ENCODE assay signal across 13 cellular contexts in the genomic region with DNA sequence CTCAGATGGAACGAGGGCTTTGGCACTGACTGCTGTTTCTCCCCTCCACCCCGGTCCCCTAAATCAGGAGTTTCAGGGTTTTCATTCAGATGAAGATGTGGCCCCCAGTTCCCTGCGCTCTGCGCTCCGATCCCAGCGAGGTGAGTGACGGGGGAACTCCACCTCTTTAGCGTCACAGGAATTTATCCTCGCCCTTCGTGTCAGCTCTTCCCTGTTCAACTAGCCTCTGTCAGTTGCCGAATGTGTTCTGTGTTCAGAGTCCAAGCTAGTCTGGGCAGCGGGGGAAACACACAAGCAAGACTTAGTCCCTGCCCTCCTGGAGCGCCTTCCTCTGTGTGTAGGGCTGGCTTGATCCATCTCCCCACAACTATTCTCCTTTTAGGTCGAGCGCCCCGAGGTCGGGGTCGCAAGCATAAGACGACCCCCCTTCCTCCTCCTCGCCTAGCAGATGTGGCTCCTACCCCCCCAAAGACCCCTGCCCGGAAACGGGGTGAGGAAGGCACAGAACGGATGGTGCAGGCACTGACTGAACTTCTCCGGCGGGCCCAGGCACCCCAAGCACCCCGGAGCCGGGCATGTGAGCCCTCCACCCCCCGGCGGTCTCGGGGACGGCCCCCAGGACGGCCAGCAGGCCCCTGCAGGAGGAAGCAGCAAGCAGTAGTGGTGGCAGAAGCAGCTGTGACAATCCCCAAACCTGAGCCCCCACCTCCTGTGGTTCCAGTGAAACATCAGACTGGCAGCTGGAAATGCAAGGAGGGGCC. TPM values are rescaled to one million over a fixed set of nuclear protein-coding genes. Genes with fewer than 3 reads are reported as not detected.
DNase-seq lines count a peak whose midpoint lies in the region; ATAC-seq, FAIRE-seq and TF ChIP-seq lines count a peak whose summit lies in the region.
"Had no signal": no experiment of that assay in that cellular context is flagged by ENCODE, and none has a peak within 500 bp of the region (broad histone marks: within the 10 kb centered on the region; RNA-seq: fewer than 3 reads in every experiment).

No MANE protein-coding gene starts in this region.

- no peak for TF ChIP-seq POLR2A in K562 (conservative IDR thresholded peaks at IDR 0.05)

- no peak overlapping the region for H3K27ac ChIP-seq in ACC112 (ENCODE audit: low read depth, low read length)
- H3K27ac ChIP-seq in HEK293 (ENCODE audit: extremely low read depth, low read depth, low read length) = peak overlapping the region; percentile 93
- peak overlapping the region; percentile 44; the same call in 1 of the 3 replicates for H3K27ac ChIP-seq in K562 (ENCODE audit: extremely low read depth, low read depth, low read length)
- H3K27ac ChIP-seq in mesenchymal stem cell (ENCODE audit: low read length, poor library complexity, severe bottlenecking) = no peak overlapping the region
- H3K27ac ChIP-seq in caudate nucleus (ENCODE audit: low read depth, low read length) = no peak overlapping the region

- in situ Hi-C loops in K562 (cut with MboI) = no loop called here

- no peak overlapping the region for H3K18ac ChIP-seq in mesenchymal stem cell (ENCODE audit: low read depth in 1 of 2, low read length in 2 of 2)

- peaks cover 24% of the 10 kb centered on the region for H3K79me2 ChIP-seq in ACC112 (ENCODE audit: control insufficient read depth, insufficient read depth, low read length, unreplicated experiment)
- peaks cover 33% of the 10 kb centered on the region for H3K79me2 ChIP-seq in K562 (ENCODE audit: control insufficient read depth, insufficient read depth, low read length)

- H3K4me3 ChIP-seq in ACC112 (ENCODE audit: low read depth, low read length) (peak overlapping the region; percentile 88), HEK293 (ENCODE audit: low read depth, low read length) (no peak overlapping the region), K562 (peak overlapping the region; percentile 96), mesenchymal stem cell (ENCODE audit: insufficient read depth in 1 of 2, low read depth in 1 of 2, low read length in 2 of 2) (peak overlapping the region; percentile 4 to 95)

- H4K8ac ChIP-seq in mesenchymal stem cell (ENCODE audit: low read length) = no peak overlapping the region

- no peak overlapping the region for H4K91ac ChIP-seq in mesenchymal stem cell (ENCODE audit: low read length)

- H3K14ac ChIP-seq in mesenchymal stem cell (ENCODE audit: low read length in 2 of 2) = no peak overlapping the region

- peak overlapping the region; percentile 83 for H2BK15ac ChIP-seq in mesenchymal stem cell (ENCODE audit: low read depth, poor library complexity, severe bottlenecking)

- H2AFZ ChIP-seq in ACC112 (ENCODE audit: low read length, unreplicated experiment) (no peak overlapping the region), K562 (ENCODE audit: low read depth, low read length) (no peak overlapping the region), mesenchymal stem cell (ENCODE audit: low read depth, low read length) (no peak overlapping the region)

- ATAC-seq in K562 (no peak), HG02678 (IDR thresholded peaks at IDR 0.05; ENCODE audit: unreplicated experiment) (no peak)
- ATAC-seq: pancreas had no signal

- peaks cover 4% of the 10 kb centered on the region for H3K4me1 ChIP-seq in ACC112 (ENCODE audit: control insufficient read depth, insufficient read depth, low read length, unreplicated experiment)
- peaks cover 23% of the 10 kb centered on the region for H3K4me1 ChIP-seq in HEK293 (ENCODE audit: control insufficient read depth, insufficient read depth, low read length)
- H3K4me1 ChIP-seq in K562 (replicated peaks in 1 of 2; ENCODE audit: control insufficient read depth in 2 of 2, insufficient read depth in 2 of 2, low read length in 2 of 2) = peaks cover 14 to 57% of the 10 kb centered on the region in 2 experiments
- H3K4me1 ChIP-seq in mesenchymal stem cell (ENCODE audit: control insufficient read depth, insufficient read depth, low read depth, low read length) = peaks cover 23% of the 10 kb centered on the region

- H3K36me3 ChIP-seq in ACC112 (ENCODE audit: insufficient read depth, low read length) = no peaks in the 10 kb centered on the region; the same call in 1 of the 2 replicates
- peaks cover 51 to 53% of the 10 kb centered on the region in 2 experiments for H3K36me3 ChIP-seq in HEK293 (ENCODE audit: control insufficient read depth in 2 of 2, insufficient read depth in 1 of 2, low read length in 2 of 2)
- H3K36me3 ChIP-seq in K562 (ENCODE audit: control insufficient read depth, insufficient read depth, low read length) = peaks cover 51% of the 10 kb centered on the region; the same call in 2 of the 3 replicates
- H3K36me3 ChIP-seq in mesenchymal stem cell (ENCODE audit: control insufficient read depth in 1 of 2, insufficient read depth in 2 of 2, low read depth in 1 of 2, low read length in 2 of 2) = peaks cover 40 to 51% of the 10 kb centered on the region in 2 experiments
- H3K36me3 ChIP-seq: uterus had no signal

- 0 out of 2 replicates have a peak, but pooled peaks cover 11% of the 10 kb centered on the region for H4K20me1 ChIP-seq in K562 (replicated peaks; ENCODE audit: control insufficient read depth, insufficient read depth, low read length)

- no peaks in the 10 kb centered on the region for H3K9me1 ChIP-seq in K562 (ENCODE audit: control insufficient read depth, insufficient read depth, low read length)

- H3K9ac ChIP-seq in K562 (ENCODE audit: insufficient read depth in 1 of 2, low read depth in 2 of 2, low read length in 2 of 2) = peak overlapping the region; percentile 85 to 98
- peak overlapping the region; percentile 92 for H3K9ac ChIP-seq in mesenchymal stem cell (ENCODE audit: low read length)

- H3K4ac ChIP-seq in mesenchymal stem cell (ENCODE audit: low read depth in 1 of 2, low read length in 2 of 2) = no peak overlapping the region

- POLR2A ChIA-PET in HEK293 (lab: Yijun Ruan, JAX) (interaction anchor here (0.6 to 13.6 kb wide), 10 partner anchors 8 to 76 kb away, joined by 3 to 204 read pairs (median 8); partner anchors contain the start of genes COX6B1, HSPB6, LIN37 and PSENEN), K562 (lab: Yijun Ruan, JAX) (interaction anchor here (1.2 to 1.9 kb wide), 3 partner anchors 9 to 404 kb away, joined by 3 to 12 read pairs (median 5); no protein-coding TSS in a partner anchor)

- no peaks in the 10 kb centered on the region for H3K9me3 ChIP-seq in HEK293 (ENCODE audit: control insufficient read depth, insufficient read depth, low read depth, low read length)
- H3K9me3 ChIP-seq in K562 (replicated peaks; ENCODE audit: control insufficient read depth, insufficient read depth, low read depth, low read length) = no peaks in the 10 kb centered on the region
- no peaks in the 10 kb centered on the region for H3K9me3 ChIP-seq in mesenchymal stem cell (ENCODE audit: control insufficient read depth, low read length)
- H3K9me3 ChIP-seq: adrenal gland, pancreas, uterus had no signal

- peaks cover 47% of the 10 kb centered on the region for H3K79me1 ChIP-seq in mesenchymal stem cell (replicated peaks; ENCODE audit: low read length, poor library complexity, severe bottlenecking)

- TF ChIP-seq EP300 in K562 (IDR thresholded peaks at IDR 0.05; ENCODE audit: low read length) = no peak

- H3K27me3 ChIP-seq in ACC112 (ENCODE audit: insufficient read depth, low read length) = no peaks in the 10 kb centered on the region
- H3K27me3 ChIP-seq in K562 (ENCODE audit: control insufficient read depth in 2 of 2, insufficient read depth in 2 of 2, low read length in 2 of 2) = peaks cover 0 to 2% of the 10 kb centered on the region in 2 experiments; a peak in 2 of 5 replicates
- H3K27me3 ChIP-seq in mesenchymal stem cell (ENCODE audit: control insufficient read depth in 1 of 2, insufficient read depth in 1 of 2, low read length in 2 of 2) = peaks cover 0 to 4% of the 10 kb centered on the region in 2 experiments
- H3K27me3 ChIP-seq: adrenal gland, pancreas, uterus had no signal

- no peak for FAIRE-seq in K562 (lab: Jason Lieb, UNC)
- FAIRE-seq: G401.6, pancreas had no signal

- H2AK5ac ChIP-seq in mesenchymal stem cell (ENCODE audit: low read length, severe bottlenecking) = no peak overlapping the region

- no peak overlapping the region for H3K23ac ChIP-seq in mesenchymal stem cell (ENCODE audit: low read length in 2 of 2)

- WGBS in K562 (ENCODE audit: insufficient coverage, low coverage, missing lambda C conversion rate) = 88% methylated on average over 24 of the region's 32 CpGs
- 94% methylated on average over 32 of the region's 32 CpGs for WGBS in mesenchymal stem cell

- H2BK5ac ChIP-seq in mesenchymal stem cell (ENCODE audit: low read depth, low read length, poor library complexity, severe bottlenecking) = no peak overlapping the region

- no peak for TF ChIP-seq RAD21 in K562 (CRISPR knock-in tag; conservative IDR thresholded peaks at IDR 0.05 in 1 of 2, IDR thresholded peaks at IDR 0.05 in 1 of 2)

- intact Hi-C loops in K562 (cut with micrococcal nuclease) = no loop called here

- no peak overlapping the region for H2BK12ac ChIP-seq in mesenchymal stem cell (ENCODE audit: low read length in 2 of 2)

- no TSS peak for BruUV-seq in K562 (replicated peaks; lab: Mats Ljungman, UMichigan)

- CTCF ChIA-PET in HEK293 (lab: Yijun Ruan, JAX) = interaction anchor here (0.5 to 1.3 kb wide), 7 partner anchors 8 to 213 kb away, joined by 3 to 12 read pairs (median 4); no protein-coding TSS in a partner anchor
- CTCF ChIA-PET in K562 (lab: Yijun Ruan, JAX; ENCODE audit: low intra/inter-chr PET ratio) = no interaction called here

- H3K4me2 ChIP-seq in K562 (ENCODE audit: insufficient read depth, low read length) (peak overlapping the region; percentile 90), mesenchymal stem cell (ENCODE audit: low read length, poor library complexity, severe bottlenecking) (peak overlapping the region; percentile 82)

- DNase-seq in K562 (ENCODE audit: extremely low read depth in 1 of 4, low spot score in 3 of 4) (no peak), mesenchymal stem cell (no peak), NCI-H2171 treated with DMSO at 0.1 percent for 48 hours (lab: John Stamatoyannopoulos, UW) (no peak), NCI-H526 (lab: John Stamatoyannopoulos, UW) (no peak), caudate nucleus (lab: John Stamatoyannopoulos, UW) (no peak)
- DNase-seq: NCI-H774, uterus had no signal

- TF ChIP-seq CTCF in HEK293 (tag by site-specific recombination; IDR thresholded peaks at IDR 0.05) (no peak), K562 (IDR thresholded peaks at IDR 0.05 in 2 of 3, conservative IDR thresholded peaks at IDR 0.05 in 1 of 3; ENCODE audit: insufficient read depth in 2 of 3, low read depth in 1 of 3, low read length in 3 of 3) (no peak)

- no peak overlapping the region for H2BK120ac ChIP-seq in mesenchymal stem cell (ENCODE audit: low read depth, low read length)

RNA-seq across cellular contexts. Expression of gene KMT2B, which starts 1.8 kb away (rescaled TPM):
- total RNA-seq in K562 (2011; cell fraction: chromatin; rRNA removed; ENCODE audit: low replicate concordance) = 84.2 and 203 TPM in 2 replicates
- total RNA-seq in K562 (2011; cell fraction: nucleolus; rRNA removed) = 117 and 120 TPM in 2 replicates
- 104 and 131 TPM in 2 replicates for total RNA-seq in K562 (2011; cell fraction: nucleoplasm; rRNA removed)
- total RNA-seq in K562 (2014; rRNA removed) (8.1 and 9.0 TPM in 2 replicates), K562 (2014; rRNA removed; fragmentation: Illumina TruSeq; extraction: Trizol) (2.7 and 4.8 TPM in 2 replicates), K562 (2015; rRNA removed; fragmentation: Illumina TruSeq; extraction: Trizol) (6.0 and 6.7 TPM in 2 replicates), K562 (2021) (36.0 and 43.9 TPM in 2 replicates)
- polyA plus RNA-seq in K562 (2011; rRNA removed) (11.0 and 19.1 TPM in 2 replicates), K562 (2014; fragmentation: Illumina TruSeq; extraction: Trizol) (21.5 and 27.8 TPM in 2 replicates), K562 (2014; fragmentation: Nextera tagmentation; extraction: Ambion mirVana) (1 to 10 TPM in 1 of 2 experiments, under 1 TPM in 1; 0.63 to 1.3 TPM), K562 (2014; rRNA removed) (16.4 and 21.9 TPM in 2 replicates)
- 14.8 and 17.2 TPM in 2 replicates for polyA plus RNA-seq in K562 (2011; cell fraction: cytosol; rRNA removed)
- polyA plus RNA-seq in K562 (2011; cell fraction: nucleus; rRNA removed) = 108 and 154 TPM in 2 replicates
- polyA plus RNA-seq in K562 (2012) = 38.7 and 38.9 TPM in 2 replicates
- 7.1 and 9.7 TPM in 2 replicates for polyA minus RNA-seq in K562 (2011; rRNA and poly(A)+ RNA removed)
- polyA minus RNA-seq in K562 (2011; cell fraction: cytosol; rRNA and poly(A)+ RNA removed) = 12.2 and 21.2 TPM in 2 replicates
- 14.7 and 18.4 TPM in 2 replicates for polyA minus RNA-seq in K562 (2011; cell fraction: nucleus; rRNA and poly(A)+ RNA removed)
- 12.9 TPM for polyA plus RNA-seq in mesenchymal stem cell (2013, experiment 1 of 2)
- 12.4 TPM for polyA plus RNA-seq in mesenchymal stem cell (2013, experiment 2 of 2)

RNA-seq across cellular contexts. Expression of gene ZBTB32, which starts 15.2 kb away (rescaled TPM):
- total RNA-seq in K562 (2011; cell fraction: chromatin; rRNA removed; ENCODE audit: low replicate concordance) = not detected in 2 replicates
- total RNA-seq in K562 (2011; cell fraction: nucleolus; rRNA removed) = not detected in 2 replicates
- not detected in 2 replicates for total RNA-seq in K562 (2011; cell fraction: nucleoplasm; rRNA removed)
- total RNA-seq in K562 (2014; rRNA removed) = not detected in 2 replicates
- not detected in 2 replicates for total RNA-seq in K562 (2014; rRNA removed; fragmentation: Illumina TruSeq; extraction: Trizol)
- total RNA-seq in K562 (2015; rRNA removed; fragmentation: Illumina TruSeq; extraction: Trizol) = not detected in 2 replicates
- total RNA-seq in K562 (2021) = 0.20 TPM in 1 of 2 replicates, not detected in the other
- not detected in 2 replicates for polyA plus RNA-seq in K562 (2011; rRNA removed)
- polyA plus RNA-seq in K562 (2011; cell fraction: cytosol; rRNA removed) = not detected in 2 replicates
- 0.09 TPM in 1 of 2 replicates, not detected in the other for polyA plus RNA-seq in K562 (2011; cell fraction: nucleus; rRNA removed)
- not detected in 2 replicates for polyA plus RNA-seq in K562 (2012)
- not detected in 2 replicates for polyA plus RNA-seq in K562 (2014; fragmentation: Illumina TruSeq; extraction: Trizol)
- not detected for polyA plus RNA-seq in K562 (2014; fragmentation: Nextera tagmentation; extraction: Ambion mirVana)
- 0.05 TPM in 1 of 2 replicates, not detected in the other for polyA plus RNA-seq in K562 (2014; rRNA removed)
- polyA minus RNA-seq in K562 (2011; rRNA and poly(A)+ RNA removed) = not detected in 2 replicates
- not detected in 2 replicates for polyA minus RNA-seq in K562 (2011; cell fraction: cytosol; rRNA and poly(A)+ RNA removed)
- not detected in 2 replicates for polyA minus RNA-seq in K562 (2011; cell fraction: nucleus; rRNA and poly(A)+ RNA removed)
- not detected for polyA plus RNA-seq in mesenchymal stem cell (2013, experiment 1 of 2)
- polyA plus RNA-seq in mesenchymal stem cell (2013, experiment 2 of 2) = not detected
- total RNA-seq: uterus had no signal

RNA-seq across cellular contexts. Expression of gene IGFLR1, which starts 22.7 kb away (rescaled TPM):
- total RNA-seq in K562 (2011; cell fraction: chromatin; rRNA removed; ENCODE audit: low replicate concordance) = 4.8 and 9.7 TPM in 2 replicates
- 8.8 and 9.6 TPM in 2 replicates for total RNA-seq in K562 (2011; cell fraction: nucleolus; rRNA removed)
- 5.4 and 9.5 TPM in 2 replicates for total RNA-seq in K562 (2011; cell fraction: nucleoplasm; rRNA removed)
- total RNA-seq in K562 (2014; rRNA removed) (12.1 and 14.3 TPM in 2 replicates), K562 (2014; rRNA removed; fragmentation: Illumina TruSeq; extraction: Trizol) (1.2 and 3.6 TPM in 2 replicates), K562 (2015; rRNA removed; fragmentation: Illumina TruSeq; extraction: Trizol) (4.6 and 9.1 TPM in 2 replicates), K562 (2021) (7.8 and 12.1 TPM in 2 replicates)
- polyA plus RNA-seq in K562 (2011; rRNA removed) (4.0 and 4.2 TPM in 2 replicates), K562 (2014; fragmentation: Illumina TruSeq; extraction: Trizol) (6.8 and 9.2 TPM in 2 replicates), K562 (2014; fragmentation: Nextera tagmentation; extraction: Ambion mirVana) (1 to 10 TPM; 1.0 to 2.6 TPM), K562 (2014; rRNA removed) (11.6 and 15.0 TPM in 2 replicates)
- 8.8 and 25.3 TPM in 2 replicates for polyA plus RNA-seq in K562 (2011; cell fraction: cytosol; rRNA removed)
- 15.2 and 21.1 TPM in 2 replicates for polyA plus RNA-seq in K562 (2011; cell fraction: nucleus; rRNA removed)
- polyA plus RNA-seq in K562 (2012) = 10.9 and 14.5 TPM in 2 replicates
- polyA minus RNA-seq in K562 (2011; rRNA and poly(A)+ RNA removed) = 0.75 and 0.98 TPM in 2 replicates
- polyA minus RNA-seq in K562 (2011; cell fraction: cytosol; rRNA and poly(A)+ RNA removed) = 4.4 and 7.9 TPM in 2 replicates
- polyA minus RNA-seq in K562 (2011; cell fraction: nucleus; rRNA and poly(A)+ RNA removed) = 2.8 and 3.2 TPM in 2 replicates
- polyA plus RNA-seq in mesenchymal stem cell (2013, experiment 1 of 2) = 3.2 TPM
- polyA plus RNA-seq in mesenchymal stem cell (2013, experiment 2 of 2) = 2.5 TPM

RNA-seq across cellular contexts. Expression of gene U2AF1L4, which starts 25.6 kb away (rescaled TPM):
- 25.9 and 46.7 TPM in 2 replicates for total RNA-seq in K562 (2011; cell fraction: chromatin; rRNA removed; ENCODE audit: low replicate concordance)
- total RNA-seq in K562 (2011; cell fraction: nucleolus; rRNA removed) = 26.5 and 31.5 TPM in 2 replicates
- total RNA-seq in K562 (2011; cell fraction: nucleoplasm; rRNA removed) = 29.8 and 35.6 TPM in 2 replicates
- total RNA-seq in K562 (2014; rRNA removed) = 11.3 and 14.0 TPM in 2 replicates
- 6.6 and 8.4 TPM in 2 replicates for total RNA-seq in K562 (2014; rRNA removed; fragmentation: Illumina TruSeq; extraction: Trizol)
- 8.9 and 12.6 TPM in 2 replicates for total RNA-seq in K562 (2015; rRNA removed; fragmentation: Illumina TruSeq; extraction: Trizol)
- 11.2 and 14.8 TPM in 2 replicates for total RNA-seq in K562 (2021)
- polyA plus RNA-seq in K562 (2011; rRNA removed) = 9.5 and 16.9 TPM in 2 replicates
- polyA plus RNA-seq in K562 (2011; cell fraction: cytosol; rRNA removed) = 12.9 and 18.3 TPM in 2 replicates
- 85.9 and 97.8 TPM in 2 replicates for polyA plus RNA-seq in K562 (2011; cell fraction: nucleus; rRNA removed)
- 14.7 and 19.2 TPM in 2 replicates for polyA plus RNA-seq in K562 (2012)
- 14.4 and 16.7 TPM in 2 replicates for polyA plus RNA-seq in K562 (2014; fragmentation: Illumina TruSeq; extraction: Trizol)
- 10 to 100 TPM in 1 of 2 experiments, 1 to 10 TPM in 1; 9.7 to 16.7 TPM for polyA plus RNA-seq in K562 (2014; fragmentation: Nextera tagmentation; extraction: Ambion mirVana)
- polyA plus RNA-seq in K562 (2014; rRNA removed) = 14.4 and 19.5 TPM in 2 replicates
- 4.6 and 7.1 TPM in 2 replicates for polyA minus RNA-seq in K562 (2011; rRNA and poly(A)+ RNA removed)
- 3.1 and 9.3 TPM in 2 replicates for polyA minus RNA-seq in K562 (2011; cell fraction: cytosol; rRNA and poly(A)+ RNA removed)
- 10.8 and 16.2 TPM in 2 replicates for polyA minus RNA-seq in K562 (2011; cell fraction: nucleus; rRNA and poly(A)+ RNA removed)
- 13.8 TPM for polyA plus RNA-seq in mesenchymal stem cell (2013, experiment 1 of 2)
- polyA plus RNA-seq in mesenchymal stem cell (2013, experiment 2 of 2) = 12.8 TPM

RNA-seq across cellular contexts. Expression of gene PSENEN, which starts 25.9 kb away (rescaled TPM):
- total RNA-seq in K562 (2011; cell fraction: chromatin; rRNA removed; ENCODE audit: low replicate concordance) = 14.8 and 25.8 TPM in 2 replicates
- total RNA-seq in K562 (2011; cell fraction: nucleolus; rRNA removed) = 38.7 and 45.7 TPM in 2 replicates
- 23.4 and 27.6 TPM in 2 replicates for total RNA-seq in K562 (2011; cell fraction: nucleoplasm; rRNA removed)
- total RNA-seq in K562 (2014; rRNA removed) = 42.3 and 49.6 TPM in 2 replicates
- 48.0 and 53.3 TPM in 2 replicates for total RNA-seq in K562 (2014; rRNA removed; fragmentation: Illumina TruSeq; extraction: Trizol)
- total RNA-seq in K562 (2015; rRNA removed; fragmentation: Illumina TruSeq; extraction: Trizol) = 59.0 and 61.1 TPM in 2 replicates
- 63.1 and 65.7 TPM in 2 replicates for total RNA-seq in K562 (2021)
- polyA plus RNA-seq in K562 (2011; rRNA removed) = 29.6 and 34.5 TPM in 2 replicates
- 47.5 and 76.3 TPM in 2 replicates for polyA plus RNA-seq in K562 (2011; cell fraction: cytosol; rRNA removed)
- polyA plus RNA-seq in K562 (2011; cell fraction: nucleus; rRNA removed) = 25.2 and 26.0 TPM in 2 replicates
- 61.9 and 63.5 TPM in 2 replicates for polyA plus RNA-seq in K562 (2012)
- polyA plus RNA-seq in K562 (2014; fragmentation: Illumina TruSeq; extraction: Trizol) = 54.2 and 58.6 TPM in 2 replicates
- 100 to 1,000 TPM; 261 to 299 TPM for polyA plus RNA-seq in K562 (2014; fragmentation: Nextera tagmentation; extraction: Ambion mirVana)
- 76.5 and 79.2 TPM in 2 replicates for polyA plus RNA-seq in K562 (2014; rRNA removed)
- polyA minus RNA-seq in K562 (2011; rRNA and poly(A)+ RNA removed) = 22.1 and 30.1 TPM in 2 replicates
- polyA minus RNA-seq in K562 (2011; cell fraction: cytosol; rRNA and poly(A)+ RNA removed) = 10.7 and 13.5 TPM in 2 replicates
- polyA minus RNA-seq in K562 (2011; cell fraction: nucleus; rRNA and poly(A)+ RNA removed) = 5.4 and 7.6 TPM in 2 replicates
- 131 TPM for polyA plus RNA-seq in mesenchymal stem cell (2013, experiment 1 of 2)
- polyA plus RNA-seq in mesenchymal stem cell (2013, experiment 2 of 2) = 134 TPM

Comparison
In these comparisons a context has a peak if more than half of its experiments do, and no peak if none do; other contexts are left out.
1. H3K27ac ChIP-seq: peak in HEK293 (single experiment) and K562 (single experiment); none in ACC112 (single experiment), mesenchymal stem cell (single experiment) and caudate nucleus (single experiment).